In the genomic region with DNA sequence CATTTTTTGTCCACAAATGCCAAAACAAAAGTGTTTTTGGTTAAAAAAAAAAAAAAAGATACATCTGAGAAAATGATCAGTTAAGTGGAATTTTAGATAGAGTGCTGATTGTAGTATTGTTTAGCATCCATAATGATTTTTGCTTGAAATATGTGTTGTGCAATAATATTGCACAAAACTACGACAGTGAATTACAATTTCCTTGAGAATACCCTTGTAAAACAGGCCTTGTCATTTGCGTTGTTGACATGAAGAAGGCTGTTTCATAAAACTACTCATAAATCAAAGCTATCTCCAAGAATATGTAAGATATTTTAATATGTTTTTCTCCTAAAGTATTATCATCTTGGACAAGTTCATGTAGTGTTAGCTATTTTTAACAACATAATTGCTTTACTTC, we compare ENCODE assay signal across 28 cellular contexts.
"Had no signal": no experiment of that assay in that cellular context is flagged by ENCODE, and none has a peak within 500 bp of the region (broad histone marks: within the 10 kb centered on the region; RNA-seq: fewer than 3 reads in every experiment).

No MANE protein-coding gene starts in this region.

- H3K27me3 ChIP-seq: ascending aorta, brain microvascular endothelial cell, foreskin keratinocyte, neural progenitor cell, stomach, suprapubic skin, uterus had no signal

- H3K27ac ChIP-seq: ascending aorta, brain microvascular endothelial cell, foreskin keratinocyte, lower lobe of right lung, neural progenitor cell, stomach, suprapubic skin, uterus, WERI-Rb-1 had no signal

- H3K4me2 ChIP-seq: neural progenitor cell had no signal

- H2AFZ ChIP-seq: neural progenitor cell had no signal

- H3K36me3 ChIP-seq: ascending aorta, brain microvascular endothelial cell, lower lobe of right lung, neural progenitor cell, stomach, suprapubic skin, uterus, WERI-Rb-1 had no signal

- FAIRE-seq: kidney, TTC549 had no signal

- DNase-seq: activated CD4-positive, alpha-beta T cell treated with anti-CD3 and anti-CD28 coated beads, Interleukin-2, amount 50 U/mL, for 1 hour; activated CD4-positive, CD25-positive, alpha-beta regulatory T cell treated with anti-CD3 and anti-CD28 coated beads, Interleukin-2, amount 50 U/mL, for 72 hours; activated CD8-positive, alpha-beta T cell treated with anti-CD3 and anti-CD28 coated beads, Interleukin-2, amount 10 ng/mL, durations not matched to agents 7 days and 5 days; activated gamma-delta T cell treated with Interleukin-2 at 50 U/mL for 16 hours; brain microvascular endothelial cell; central memory CD4-positive, alpha-beta T cell; dermis blood vessel endothelial cell; effector CD8-positive, alpha-beta T cell; foreskin keratinocyte; kidney; lower lobe of right lung; mesendoderm; naive B cell; posterior cingulate gyrus; small intestine; stimulated activated CD4-positive, alpha-beta T cell treated with anti-CD3 and anti-CD28 coated beads, Interleukin-15, amount 100 ng/mL, for 24 hours; stomach; trophoblast cell; uterus; WERI-Rb-1 had no signal

- H3K9ac ChIP-seq: neural progenitor cell had no signal

- H3K4me1 ChIP-seq: ascending aorta, foreskin keratinocyte, lower lobe of right lung, neural progenitor cell, stomach, suprapubic skin, uterus had no signal

- H3K4me3 ChIP-seq: ascending aorta, lower lobe of right lung, neural progenitor cell, stomach, suprapubic skin, uterus had no signal

- ATAC-seq: activated CD8-positive, alpha-beta T cell treated with anti-CD3 and anti-CD28 coated beads, Interleukin-2, amount 10 ng/mL, durations not matched to agents 7 days and 5 days; activated naive CD4-positive, alpha-beta T cell treated with anti-CD3 and anti-CD28 coated beads, Interleukin-2, amount 50 U/mL, for 72 hours; foreskin keratinocyte; left lobe of liver; lower lobe of right lung; sciatic nerve; stimulated activated memory B cell treated with anti-CD40 and anti-IgM and Interleukin-4, amounts not matched to agents 10 μg/mL and 1 μg/mL and 100 μg/mL, for 72 hours had no signal

- H3K9me3 ChIP-seq: ascending aorta, lower lobe of right lung, stomach, suprapubic skin, uterus had no signal
